In the genomic region with DNA sequence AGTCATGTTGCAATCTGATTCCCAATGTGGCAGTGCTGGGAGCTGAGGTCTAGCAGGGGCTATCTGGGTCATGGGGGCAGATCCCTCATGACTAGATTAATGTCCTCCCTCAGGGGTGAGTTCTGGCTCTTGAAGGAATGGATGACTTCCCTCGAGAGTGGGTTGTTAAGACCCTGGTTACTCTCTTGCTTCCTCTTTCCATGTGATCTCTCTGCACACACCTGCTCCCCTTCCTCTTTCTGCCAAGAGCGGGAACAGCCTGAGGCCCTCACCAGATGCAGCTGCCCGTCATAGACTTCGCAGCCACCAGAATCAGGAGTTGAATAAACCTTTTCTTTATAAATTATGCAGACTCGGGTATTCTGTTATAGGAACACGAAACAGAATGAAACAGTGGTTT, we compare ENCODE assay signal across 1 cellular context.
TF ChIP-seq lines count a peak whose summit lies in the region.

No MANE protein-coding gene starts in this region.

TF ChIP-seq in SK-N-SH treated with all-trans-retinoic acid at 6 μM for 48 hours, 23 proteins besides CTCF, POLR2A, EP300 and RAD21 (continued from another document):
- TF ChIP-seq, protein P1, sequence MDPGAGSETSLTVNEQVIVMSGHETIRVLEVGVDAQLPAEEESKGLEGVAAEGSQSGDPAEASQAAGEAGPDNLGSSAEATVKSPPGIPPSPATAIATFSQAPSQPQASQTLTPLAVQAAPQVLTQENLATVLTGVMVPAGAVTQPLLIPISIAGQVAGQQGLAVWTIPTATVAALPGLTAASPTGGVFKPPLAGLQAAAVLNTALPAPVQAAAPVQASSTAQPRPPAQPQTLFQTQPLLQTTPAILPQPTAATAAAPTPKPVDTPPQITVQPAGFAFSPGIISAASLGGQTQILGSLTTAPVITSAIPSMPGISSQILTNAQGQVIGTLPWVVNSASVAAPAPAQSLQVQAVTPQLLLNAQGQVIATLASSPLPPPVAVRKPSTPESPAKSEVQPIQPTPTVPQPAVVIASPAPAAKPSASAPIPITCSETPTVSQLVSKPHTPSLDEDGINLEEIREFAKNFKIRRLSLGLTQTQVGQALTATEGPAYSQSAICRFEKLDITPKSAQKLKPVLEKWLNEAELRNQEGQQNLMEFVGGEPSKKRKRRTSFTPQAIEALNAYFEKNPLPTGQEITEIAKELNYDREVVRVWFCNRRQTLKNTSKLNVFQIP (CRISPR knock-in tag; IDR thresholded peaks at IDR 0.05; ENCODE audit: borderline replicate concordance, low read depth), result no peak
- TF ChIP-seq ZNF8 (CRISPR knock-in tag; IDR thresholded peaks at IDR 0.05) (no peak), ZFP3 (CRISPR knock-in tag; IDR thresholded peaks at IDR 0.05) (no peak), TOX (CRISPR knock-in tag; IDR thresholded peaks at IDR 0.05; ENCODE audit: borderline replicate concordance) (no peak), RARB (CRISPR knock-in tag; IDR thresholded peaks at IDR 0.05) (no peak)
- TF ChIP-seq, protein P2, sequence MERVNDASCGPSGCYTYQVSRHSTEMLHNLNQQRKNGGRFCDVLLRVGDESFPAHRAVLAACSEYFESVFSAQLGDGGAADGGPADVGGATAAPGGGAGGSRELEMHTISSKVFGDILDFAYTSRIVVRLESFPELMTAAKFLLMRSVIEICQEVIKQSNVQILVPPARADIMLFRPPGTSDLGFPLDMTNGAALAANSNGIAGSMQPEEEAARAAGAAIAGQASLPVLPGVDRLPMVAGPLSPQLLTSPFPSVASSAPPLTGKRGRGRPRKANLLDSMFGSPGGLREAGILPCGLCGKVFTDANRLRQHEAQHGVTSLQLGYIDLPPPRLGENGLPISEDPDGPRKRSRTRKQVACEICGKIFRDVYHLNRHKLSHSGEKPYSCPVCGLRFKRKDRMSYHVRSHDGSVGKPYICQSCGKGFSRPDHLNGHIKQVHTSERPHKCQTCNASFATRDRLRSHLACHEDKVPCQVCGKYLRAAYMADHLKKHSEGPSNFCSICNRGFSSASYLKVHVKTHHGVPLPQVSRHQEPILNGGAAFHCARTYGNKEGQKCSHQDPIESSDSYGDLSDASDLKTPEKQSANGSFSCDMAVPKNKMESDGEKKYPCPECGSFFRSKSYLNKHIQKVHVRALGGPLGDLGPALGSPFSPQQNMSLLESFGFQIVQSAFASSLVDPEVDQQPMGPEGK (CRISPR knock-in tag; IDR thresholded peaks at IDR 0.05; ENCODE audit: borderline replicate concordance), result no peak
TF ChIP-seq in SK-N-SH treated with all-trans-retinoic acid at 6 μM for 48 hours: peak in this region for 0.
